Comparison of ENCODE assay signal across 9 cellular contexts in the genomic region with DNA sequence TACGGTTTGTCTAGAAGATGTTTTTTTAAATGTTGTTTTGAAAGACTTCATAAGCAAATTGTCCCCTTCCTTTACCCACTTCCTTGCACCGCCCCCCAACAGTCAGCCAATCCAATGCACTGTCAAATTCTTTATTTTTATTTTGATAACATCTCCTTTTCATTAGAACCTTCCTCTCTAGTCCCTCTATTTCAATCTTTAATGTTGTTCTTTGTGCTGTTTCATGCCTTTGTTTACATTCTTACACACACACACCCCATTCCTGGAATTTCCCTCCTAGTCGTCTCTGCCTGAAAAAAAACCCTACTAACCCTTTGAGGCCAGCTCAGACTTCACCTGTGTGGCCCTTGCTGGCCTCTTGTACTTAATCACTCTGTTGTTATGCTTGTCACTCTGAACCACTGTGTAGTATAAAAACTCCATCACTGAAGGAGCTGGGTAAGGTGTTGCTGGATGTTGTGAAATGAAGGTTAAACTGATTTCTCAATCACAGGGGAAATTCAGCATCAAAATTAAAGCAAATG.
A peak's percentile ranks its signal among the peaks of the same experiment; 100 is the strongest.
DNase-seq lines count a peak whose midpoint lies in the region; ATAC-seq, FAIRE-seq and TF ChIP-seq lines count a peak whose summit lies in the region.
"Had no signal": no experiment of that assay in that cellular context is flagged by ENCODE, and none has a peak within 500 bp of the region (broad histone marks: within the 10 kb centered on the region; RNA-seq: fewer than 3 reads in every experiment).

No MANE protein-coding gene starts in this region.

- H3K27ac Mint-ChIP-seq in nephron: peak overlapping the region; percentile 9 to 68 (median 22)

- H3K4me1 Mint-ChIP-seq in nephron: peaks cover 7% of the 10 kb centered on the region

- ATAC-seq in HG02981 (IDR thresholded peaks at IDR 0.05; ENCODE audit: unreplicated experiment): no peak

- H3K27me3 Mint-ChIP-seq in nephron (ENCODE audit: low read depth): peaks cover 2% of the 10 kb centered on the region

- in situ Hi-C loops in G401 (cut with HindIII; ENCODE audit: low sequenced_read_pairs): no loop called here

- H3K4me3 Mint-ChIP-seq in nephron: no peak overlapping the region

- DNase-seq in G401 (ENCODE audit: low spot score) (peak; percentile 44), NCI-H226 (peak; percentile 89), Ammon's horn (ENCODE audit: low spot score) (no peak), NCI-H1048 (lab: John Stamatoyannopoulos, UW) (no peak), NCI-H2196 (lab: John Stamatoyannopoulos, UW; ENCODE audit: unreplicated experiment) (no peak)
- DNase-seq: foreskin melanocyte had no signal

- no peaks in the 10 kb centered on the region for H3K36me3 Mint-ChIP-seq in nephron (ENCODE audit: low read depth)

- peak; percentile 51 for FAIRE-seq in endometrium (lab: Jason Lieb, UNC)

- no peak for TF ChIP-seq CTCF in nephron (IDR thresholded peaks at IDR 0.05; ENCODE audit: unreplicated experiment in 3 of 3)

- no peaks in the 10 kb centered on the region for H3K9me3 Mint-ChIP-seq in nephron

Comparison
In these comparisons a context has a peak if more than half of its experiments do, and no peak if none do; other contexts are left out.
1. DNase-seq: peak in G401 (single experiment) and NCI-H226 (single experiment); none in Ammon's horn (single experiment), NCI-H1048 (single experiment) and NCI-H2196 (single experiment).